In genomic region chr6:159789377-159790148, GRCh38 we compare ENCODE assay signal across 8 cellular contexts. TPM values are rescaled to one million over a fixed set of nuclear protein-coding genes. Genes with fewer than 3 reads are reported as not detected.
A peak's percentile ranks its signal among the peaks of the same experiment; 100 is the strongest.
DNase-seq lines count a peak whose midpoint lies in the region; ATAC-seq and TF ChIP-seq lines count a peak whose summit lies in the region.

Gene TCP1, minus strand, starts transcription at chr6:159789602. Its CDS starts 134 bp downstream, at chr6:159789468.

- peaks cover 2% of the 10 kb centered on the region for H3K36me3 Mint-ChIP-seq in T-helper 17 cell (ENCODE audit: low read depth)

- intact Hi-C loops in left cardiac atrium (cut with DNase I) (loop anchor here in 1 of 2 donors (2.0 kb wide), 1 partner anchor 97 kb away; the partner anchor contains the start of gene SOD2), posterior vena cava (cut with DNase I) (loop anchor here (5.0 to 10.0 kb wide), 3 partner anchors 43 to 95 kb away; partner anchors contain the start of gene SOD2 (in 1 of the 2)), upper lobe of right lung (cut with DNase I) (no loop called here)

- H3K27me3 Mint-ChIP-seq in T-helper 17 cell = no peaks in the 10 kb centered on the region

- H3K4me1 ChIP-seq in upper lobe of right lung = peaks cover 31% of the 10 kb centered on the region

- H3K27ac Mint-ChIP-seq in T-helper 17 cell = peak within 1 kb of the TSS; percentile 97

- H3K4me1 Mint-ChIP-seq in T-helper 17 cell = peaks cover 41% of the 10 kb centered on the region

- H3K27ac ChIP-seq in upper lobe of right lung = peak within 1 kb of the TSS; percentile 90

- DNase-seq in NCI-H1694 treated with DMSO at 0.1 percent for 48 hours (lab: John Stamatoyannopoulos, UW) (peak; percentile 97), T-helper 17 cell (peak; percentile 93 to 98 (median 93)), amygdala (lab: John Stamatoyannopoulos, UW) (peak; percentile 94 to 100 (median 98)), left cardiac atrium (peak; percentile 100), posterior vena cava (ENCODE audit: low spot score) (peak; percentile 100), upper lobe of right lung (peak; percentile 99)

- H3K27me3 ChIP-seq in upper lobe of right lung = no peaks in the 10 kb centered on the region

- H3K4me3 ChIP-seq in upper lobe of right lung = peak within 1 kb of the TSS; percentile 98

- ATAC-seq in HG02885 (IDR thresholded peaks at IDR 0.05; ENCODE audit: poor library complexity, unreplicated experiment) (peak; percentile 73), T-helper 17 cell (peak; percentile 86), left cardiac atrium (peak; percentile 91 to 94), upper lobe of right lung (peak; percentile 93)

- TF ChIP-seq POLR2A in GM15510 (IDR thresholded peaks at IDR 0.05; ENCODE audit: borderline replicate concordance, extremely low read depth, insufficient read length) = peak; percentile 97

- H3K9me3 ChIP-seq in T-helper 17 cell (ENCODE audit: control insufficient read depth, low read length, poor library complexity, severe bottlenecking) = no peaks in the 10 kb centered on the region
- no peaks in the 10 kb centered on the region for H3K9me3 ChIP-seq in upper lobe of right lung

- H3K36me3 ChIP-seq in upper lobe of right lung = peaks cover 59% of the 10 kb centered on the region

- H3K4me3 Mint-ChIP-seq in T-helper 17 cell = peak within 1 kb of the TSS; percentile 98

- no peak for TF ChIP-seq CTCF in upper lobe of right lung (IDR thresholded peaks at IDR 0.05)

RNA-seq across cellular contexts. Expression of gene TCP1, which starts in this region (rescaled TPM):
- total RNA-seq in T-helper 17 cell (100 to 1,000 TPM; 195 to 196 TPM), left cardiac atrium (100 to 1,000 TPM; 145 to 165 TPM), posterior vena cava (100 to 1,000 TPM; 116 to 137 TPM), upper lobe of right lung (105 TPM)

Comparison
In these comparisons a context has a peak if more than half of its experiments do, and no peak if none do; other contexts are left out.
1. Peak in every context shown above with its lines: DNase-seq, ATAC-seq, H3K4me3 ChIP-seq and H3K27ac ChIP-seq.